In the genomic region with DNA sequence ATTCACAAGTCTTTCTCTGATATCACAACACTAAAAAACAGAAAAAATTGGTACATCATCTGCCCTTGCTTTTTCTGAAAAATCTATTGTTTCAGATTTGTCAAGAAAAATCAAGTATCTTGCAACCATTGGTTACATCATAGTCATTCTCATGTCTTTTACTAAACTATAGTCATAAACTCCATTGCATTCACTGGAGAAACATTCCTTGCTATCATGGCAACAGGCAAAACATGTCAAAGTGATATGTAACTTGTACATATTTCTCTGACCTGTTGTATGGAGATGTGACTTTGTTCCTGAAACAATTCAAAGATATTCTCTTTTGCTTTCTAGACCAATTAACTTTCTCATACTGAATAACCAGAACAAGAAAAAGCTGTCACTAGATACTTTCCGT, we compare ENCODE assay signal across 14 cellular contexts.
DNase-seq lines count a peak whose midpoint lies in the region; ATAC-seq lines count a peak whose summit lies in the region.
"Had no signal": no experiment of that assay in that cellular context is flagged by ENCODE, and none has a peak within 500 bp of the region (broad histone marks: within the 10 kb centered on the region; RNA-seq: fewer than 3 reads in every experiment).

No MANE protein-coding gene starts in this region.

- peaks cover 13% of the 10 kb centered on the region for H3K27me3 Mint-ChIP-seq in activated T-cell treated with anti-CD3 and anti-CD28 coated beads, Interleukin-2, amount 50 U/mL, for 72 hours (ENCODE audit: low read depth)

- H3K9ac ChIP-seq in rectal smooth muscle tissue (ENCODE audit: low read length) = no peak overlapping the region

- H3K4me3 Mint-ChIP-seq in activated T-cell treated with anti-CD3 and anti-CD28 coated beads, Interleukin-2, amount 50 U/mL, for 72 hours = no peak overlapping the region
- H3K4me3 Mint-ChIP-seq: CD14-positive monocyte had no signal

- 92 to 100% methylated on average over 1 of the region's 1 CpG for WGBS in ectodermal cell, 2 experiments

- H3K4me3 ChIP-seq in ectodermal cell (ENCODE audit: insufficient read depth, low read depth, low read length) (no peak overlapping the region), rectal smooth muscle tissue (ENCODE audit: low read length) (no peak overlapping the region)

- H3K36me3 ChIP-seq in ectodermal cell (ENCODE audit: control insufficient read depth, insufficient read depth, low read length) = no peaks in the 10 kb centered on the region
- H3K36me3 ChIP-seq in rectal smooth muscle tissue (ENCODE audit: control insufficient read depth, insufficient read depth, low read length) = no peaks in the 10 kb centered on the region

- H3K36me3 Mint-ChIP-seq in activated T-cell treated with anti-CD3 and anti-CD28 coated beads, Interleukin-2, amount 50 U/mL, for 72 hours (ENCODE audit: insufficient read depth in 2 of 2) = no peaks in the 10 kb centered on the region
- H3K36me3 Mint-ChIP-seq: CD14-positive monocyte had no signal

- no peaks in the 10 kb centered on the region for H3K4me1 Mint-ChIP-seq in activated T-cell treated with anti-CD3 and anti-CD28 coated beads, Interleukin-2, amount 50 U/mL, for 72 hours (ENCODE audit: low read depth)
- H3K4me1 Mint-ChIP-seq: CD14-positive monocyte had no signal

- no peak overlapping the region for H3K27ac Mint-ChIP-seq in activated T-cell treated with anti-CD3 and anti-CD28 coated beads, Interleukin-2, amount 50 U/mL, for 72 hours
- H3K27ac Mint-ChIP-seq: CD14-positive monocyte had no signal

- no peaks in the 10 kb centered on the region for H3K9me3 ChIP-seq in ectodermal cell (ENCODE audit: control insufficient read depth, low read length)
- H3K9me3 ChIP-seq: Caco-2 had no signal

- H3K27ac ChIP-seq in ectodermal cell (ENCODE audit: insufficient read depth, low read depth, low read length, poor library complexity, severe bottlenecking) = peak overlapping the region; percentile 6
- H3K27ac ChIP-seq in rectal smooth muscle tissue (ENCODE audit: low read depth, low read length) = peak overlapping the region; percentile 70

- H3K4me1 ChIP-seq in ectodermal cell (ENCODE audit: control insufficient read depth, insufficient read depth, low read length) (no peaks in the 10 kb centered on the region), rectal smooth muscle tissue (ENCODE audit: control insufficient read depth, insufficient read depth, low read length) (peaks cover 25% of the 10 kb centered on the region)
- H3K4me1 ChIP-seq: Caco-2 had no signal

- no peak for ATAC-seq in activated T-cell treated with anti-CD3 and anti-CD28 coated beads, Interleukin-2, amount 50 U/mL, for 72 hours (replicated peaks in 1 of 2)

- no peaks in the 10 kb centered on the region for H3K27me3 ChIP-seq in ectodermal cell (ENCODE audit: control insufficient read depth, insufficient read depth, low read length, poor library complexity, severe bottlenecking)
- H3K27me3 ChIP-seq in rectal smooth muscle tissue (ENCODE audit: control insufficient read depth, insufficient read depth, low read length) = no peaks in the 10 kb centered on the region

- DNase-seq in GM04503 (ENCODE audit: low read depth) (peak; percentile 31), kidney glomerular epithelial cell (lab: John Stamatoyannopoulos, UW) (peak; percentile 2), EL (no peak), NCI-H69 (lab: John Stamatoyannopoulos, UW) (no peak), NCI-H2081 (lab: John Stamatoyannopoulos, UW) (no peak)
- DNase-seq in activated T-cell treated with anti-CD3 and anti-CD28 coated beads, Interleukin-2, amount 50 U/mL, for 72 hours = no peak
- DNase-seq: DMS79, GOT3, NCI-H146, NCI-H2107 had no signal

- no peaks in the 10 kb centered on the region for H3K9me3 Mint-ChIP-seq in activated T-cell treated with anti-CD3 and anti-CD28 coated beads, Interleukin-2, amount 50 U/mL, for 72 hours

Comparison
In these comparisons a context has a peak if more than half of its experiments do, and no peak if none do; other contexts are left out.
1. DNase-seq: peak in GM04503 (single experiment) and kidney glomerular epithelial cell (single experiment); none in activated T-cell treated with anti-CD3 and anti-CD28 coated beads, Interleukin-2, amount 50 U/mL, for 72 hours (0 of 2), EL (single experiment), NCI-H69 (single experiment) and NCI-H2081 (0 of 2).